23 cellular contexts compared by ENCODE assay signal in the genomic region with DNA sequence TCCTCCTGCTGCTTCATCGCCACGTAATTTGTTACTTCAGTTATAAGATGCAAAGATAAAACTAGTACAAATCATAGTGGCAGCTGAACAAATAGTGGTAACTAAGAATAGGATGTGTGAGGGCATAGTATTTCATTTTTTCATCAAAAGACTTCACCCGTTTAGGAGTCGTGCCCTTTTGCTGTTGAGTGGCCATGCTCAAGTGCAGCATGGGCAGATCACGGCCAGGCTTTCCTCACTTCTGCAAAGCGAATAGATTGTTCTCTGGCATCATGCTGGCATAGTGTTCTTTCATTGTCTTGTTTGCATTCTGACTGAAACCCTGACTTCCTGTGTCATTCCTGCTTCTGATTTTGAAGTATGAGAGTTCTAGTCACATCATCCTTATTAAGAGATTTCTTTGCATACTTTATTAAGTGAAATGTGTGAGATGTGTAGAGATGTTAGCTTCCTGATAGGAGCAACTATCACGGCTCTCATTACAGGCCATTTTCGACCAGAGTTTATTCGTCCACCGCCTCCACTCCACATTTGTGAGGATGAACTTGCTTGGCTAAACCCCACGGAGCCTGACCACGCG. TPM values are rescaled to one million over a fixed set of nuclear protein-coding genes. Genes with fewer than 3 reads are reported as not detected.
A peak's percentile ranks its signal among the peaks of the same experiment; 100 is the strongest.
DNase-seq lines count a peak whose midpoint lies in the region; ATAC-seq, FAIRE-seq and TF ChIP-seq lines count a peak whose summit lies in the region.
"Had no signal": no experiment of that assay in that cellular context is flagged by ENCODE, and none has a peak within 500 bp of the region (broad histone marks: within the 10 kb centered on the region; RNA-seq: fewer than 3 reads in every experiment).

No MANE protein-coding gene starts in this region.

- peaks cover 40% of the 10 kb centered on the region for H3K4me1 Mint-ChIP-seq in activated T-cell treated with anti-CD3 and anti-CD28 coated beads, Interleukin-2, amount 50 U/mL, for 4 hours (ENCODE audit: low read depth)
- H3K4me1 Mint-ChIP-seq in T-helper 17 cell, result peaks cover 21% of the 10 kb centered on the region

- H3K9ac ChIP-seq in endothelial cell of umbilical vein (replicated peaks; ENCODE audit: extremely low read depth, insufficient read depth, low read length), result no peak overlapping the region

- no peaks in the 10 kb centered on the region for H4K20me1 ChIP-seq in endothelial cell of umbilical vein (replicated peaks; ENCODE audit: control insufficient read depth, extremely low read depth, insufficient read depth, low read length)

- H3K4me3 ChIP-seq in endothelial cell of umbilical vein (replicated peaks in 1 of 3; ENCODE audit: insufficient read depth in 1 of 3, low read depth in 1 of 3, low read length in 3 of 3), result no peak overlapping the region
- H3K4me3 ChIP-seq: body of pancreas, coronary artery, gastroesophageal sphincter, upper lobe of right lung had no signal

- H3K4me1 ChIP-seq in endothelial cell of umbilical vein (ENCODE audit: control insufficient read depth, extremely low read depth, insufficient read depth, low read length), result no peaks in the 10 kb centered on the region
- H3K4me1 ChIP-seq: gastroesophageal sphincter, upper lobe of right lung had no signal

- no peak for TF ChIP-seq CTCF in endothelial cell of umbilical vein (IDR thresholded peaks at IDR 0.05; ENCODE audit: extremely low read depth in 1 of 2, insufficient read depth in 1 of 2, low read depth in 1 of 2, low read length in 2 of 2)

- in situ Hi-C loops in KBM-7 (cut with MboI; ENCODE audit: low pct_unique_long_range_greater_than_20kb, low sequenced_read_pairs), result no loop called here

- H3K27me3 ChIP-seq in endothelial cell of umbilical vein (ENCODE audit: control insufficient read depth in 2 of 2, insufficient read depth in 2 of 2, low read length in 2 of 2), result no peaks in the 10 kb centered on the region
- H3K27me3 ChIP-seq: body of pancreas, gastroesophageal sphincter, upper lobe of right lung had no signal

- H3K4me3 Mint-ChIP-seq in activated T-cell treated with anti-CD3 and anti-CD28 coated beads, Interleukin-2, amount 50 U/mL, for 4 hours, result peak overlapping the region; percentile 11
- no peak overlapping the region for H3K4me3 Mint-ChIP-seq in T-helper 17 cell
- H3K4me3 Mint-ChIP-seq: activated naive CD4-positive, alpha-beta T cell treated with anti-CD3 and anti-CD28 coated beads, Interleukin-2, amount 10 ng/mL, durations not matched to agents 7 days and 5 days; CD14-positive monocyte; stimulated activated naive CD8-positive, alpha-beta T cell treated with anti-CD3 and anti-CD28 coated beads, Interleukin-15, amount 100 ng/mL, for 72 hours had no signal

- no peak overlapping the region for H2AFZ ChIP-seq in endothelial cell of umbilical vein (ENCODE audit: low read depth, low read length)

- peak in 1 of 2 donors; percentile 30 for ATAC-seq in activated T-cell treated with anti-CD3 and anti-CD28 coated beads, Interleukin-2, amount 50 U/mL, for 4 hours
- no peak for ATAC-seq in T-helper 17 cell
- ATAC-seq in GM18867 (IDR thresholded peaks at IDR 0.05; ENCODE audit: unreplicated experiment), result no peak
- ATAC-seq: body of pancreas; gastroesophageal sphincter; left colon; sciatic nerve; stimulated activated naive CD8-positive, alpha-beta T cell treated with anti-CD3 and anti-CD28 coated beads, Interleukin-15, amount 100 ng/mL, for 72 hours; upper lobe of right lung had no signal

- dilution Hi-C loops in endothelial cell of umbilical vein (cut with MboI; ENCODE audit: extremely low pct_ligation_motif_present, low sequenced_read_pairs), result no loop called here

- H3K27ac ChIP-seq in endothelial cell of umbilical vein (ENCODE audit: insufficient read depth, low read depth, low read length), result no peak overlapping the region
- H3K27ac ChIP-seq: body of pancreas, coronary artery, gastroesophageal sphincter, upper lobe of right lung had no signal

- no peak for TF ChIP-seq POLR2A in endothelial cell of umbilical vein (IDR thresholded peaks at IDR 0.05; ENCODE audit: low read depth, low read length)

- no peak overlapping the region for H3K4me2 ChIP-seq in endothelial cell of umbilical vein (ENCODE audit: insufficient read depth, low read length)

- H3K36me3 Mint-ChIP-seq in activated T-cell treated with anti-CD3 and anti-CD28 coated beads, Interleukin-2, amount 50 U/mL, for 4 hours (ENCODE audit: insufficient read depth), result peaks cover 37% of the 10 kb centered on the region
- H3K36me3 Mint-ChIP-seq in T-helper 17 cell (ENCODE audit: low read depth), result peaks cover 2% of the 10 kb centered on the region

- peak overlapping the region; percentile 72 for H3K27ac Mint-ChIP-seq in T-helper 17 cell

- no peaks in the 10 kb centered on the region for H3K27me3 Mint-ChIP-seq in activated T-cell treated with anti-CD3 and anti-CD28 coated beads, Interleukin-2, amount 50 U/mL, for 4 hours (ENCODE audit: low read depth)
- H3K27me3 Mint-ChIP-seq in T-helper 17 cell, result no peaks in the 10 kb centered on the region
- H3K27me3 Mint-ChIP-seq: activated naive CD4-positive, alpha-beta T cell treated with anti-CD3 and anti-CD28 coated beads, Interleukin-2, amount 10 ng/mL, durations not matched to agents 7 days and 5 days; stimulated activated naive CD8-positive, alpha-beta T cell treated with anti-CD3 and anti-CD28 coated beads, Interleukin-15, amount 100 ng/mL, for 72 hours had no signal

- H3K36me3 ChIP-seq in endothelial cell of umbilical vein (ENCODE audit: control insufficient read depth in 2 of 2, extremely low read depth in 1 of 2, insufficient read depth in 2 of 2, low read length in 2 of 2), result peaks cover 8 to 12% of the 10 kb centered on the region in 2 experiments

- FAIRE-seq in endothelial cell of umbilical vein (lab: Jason Lieb, UNC), result no peak

- no peaks in the 10 kb centered on the region for H3K9me3 Mint-ChIP-seq in activated T-cell treated with anti-CD3 and anti-CD28 coated beads, Interleukin-2, amount 50 U/mL, for 4 hours
- H3K9me3 Mint-ChIP-seq: activated naive CD4-positive, alpha-beta T cell treated with anti-CD3 and anti-CD28 coated beads, Interleukin-2, amount 10 ng/mL, durations not matched to agents 7 days and 5 days; CD14-positive monocyte; stimulated activated naive CD8-positive, alpha-beta T cell treated with anti-CD3 and anti-CD28 coated beads, Interleukin-15, amount 100 ng/mL, for 72 hours had no signal

- intact Hi-C loops in endothelial cell of umbilical vein (cut with micrococcal nuclease), result no loop called here

- H3K9me1 ChIP-seq in endothelial cell of umbilical vein (replicated peaks; ENCODE audit: control insufficient read depth, extremely low read depth, insufficient read depth, low read length), result no peaks in the 10 kb centered on the region

- POLR2A ChIA-PET in endothelial cell of umbilical vein (lab: Charles Lee), result no interaction called here

- H3K9me3 ChIP-seq in T-helper 17 cell (ENCODE audit: control insufficient read depth, low read length, poor library complexity, severe bottlenecking) (no peaks in the 10 kb centered on the region), endothelial cell of umbilical vein (replicated peaks; ENCODE audit: control insufficient read depth, insufficient read depth, low read length) (no peaks in the 10 kb centered on the region)
- H3K9me3 ChIP-seq: body of pancreas, gastroesophageal sphincter, upper lobe of right lung had no signal

- H3K79me2 ChIP-seq in endothelial cell of umbilical vein (ENCODE audit: control insufficient read depth, insufficient read depth, low read length), result peaks cover 1% of the 10 kb centered on the region

- CTCF ChIA-PET in endothelial cell of umbilical vein (lab: Charles Lee), result no interaction called here

- no peak for DNase-seq in activated T-cell treated with anti-CD3 and anti-CD28 coated beads, Interleukin-2, amount 50 U/mL, for 4 hours
- no peak for DNase-seq in activated T-cell treated with anti-CD3 and anti-CD28 coated beads, Interleukin-2, amount 50 U/mL, for 48 hours
- DNase-seq in T-helper 17 cell (no peak), endothelial cell of umbilical vein (ENCODE audit: low read depth, low spot score) (peak; percentile 41), pons (ENCODE audit: low spot score) (peak; percentile 33), KBM-7 (no peak), RPMI8226 (no peak)
- DNase-seq: ACHN; activated naive CD4-positive, alpha-beta T cell treated with anti-CD3 and anti-CD28 coated beads, Interleukin-2, amount 10 ng/mL, durations not matched to agents 7 days and 5 days; body of pancreas; DND-41; GOT3; left colon; NCI-H1417 treated with DMSO at 0.1 percent for 48 hours; nucleus accumbens; stimulated activated naive CD8-positive, alpha-beta T cell treated with anti-CD3 and anti-CD28 coated beads, Interleukin-15, amount 100 ng/mL, for 72 hours; SW 1271; upper lobe of right lung had no signal

- BruUV-seq in endothelial cell of umbilical vein (replicated peaks; lab: Mats Ljungman, UMichigan), result no TSS peak

TF ChIP-seq in endothelial cell of umbilical vein, 7 proteins besides CTCF, POLR2A, EP300 and RAD21 (continues in another document):
- TF ChIP-seq JUN (IDR thresholded peaks at IDR 0.05; ENCODE audit: borderline replicate concordance, insufficient read depth, insufficient read length, low read depth) (no peak), EZH2 (IDR thresholded peaks at IDR 0.05; ENCODE audit: borderline replicate concordance, low read depth, low read length, severe bottlenecking) (no peak)

RNA-seq across cellular contexts. Expression of gene CNOT11, which starts 11.8 kb away (rescaled TPM):
- 10 to 100 TPM; 59.9 to 64.4 (median 61.2) TPM for total RNA-seq in activated T-cell treated with anti-CD3 and anti-CD28 coated beads, Interleukin-2, amount 50 U/mL, for 4 hours
- total RNA-seq in T-helper 17 cell (10 to 100 TPM; 48.3 to 48.5 TPM), endothelial cell of umbilical vein (44.3 and 47.7 TPM in 2 replicates)
- polyA plus RNA-seq in endothelial cell of umbilical vein, result 34.6 and 40.5 TPM in 2 replicates
- 56.4 and 57.3 TPM in 2 replicates for polyA plus RNA-seq in endothelial cell of umbilical vein (2011; cell fraction: cytosol; rRNA removed)
- 83.5 and 83.9 TPM in 2 replicates for polyA plus RNA-seq in endothelial cell of umbilical vein (2011; cell fraction: nucleus; rRNA removed)
- polyA plus RNA-seq in endothelial cell of umbilical vein (2012), result 38.0 and 47.8 TPM in 2 replicates
- polyA minus RNA-seq in endothelial cell of umbilical vein, result 54.1 and 55.4 TPM in 2 replicates
- polyA minus RNA-seq in endothelial cell of umbilical vein (2011; cell fraction: cytosol; rRNA and poly(A)+ RNA removed), result 30.9 TPM
- polyA minus RNA-seq in endothelial cell of umbilical vein (2011; cell fraction: nucleus; rRNA and poly(A)+ RNA removed), result 18.5 and 32.4 TPM in 2 replicates

RNA-seq across cellular contexts. Expression of gene RNF149, which starts 44.1 kb away (rescaled TPM):
- total RNA-seq in activated T-cell treated with anti-CD3 and anti-CD28 coated beads, Interleukin-2, amount 50 U/mL, for 4 hours, result 10 to 100 TPM; 27.3 to 33.3 (median 27.3) TPM
- total RNA-seq in T-helper 17 cell (100 to 1,000 TPM; 180 to 185 TPM), endothelial cell of umbilical vein (57.6 and 66.6 TPM in 2 replicates)
- polyA plus RNA-seq in endothelial cell of umbilical vein, result 28.1 and 31.3 TPM in 2 replicates
- polyA plus RNA-seq in endothelial cell of umbilical vein (2011; cell fraction: cytosol; rRNA removed), result 21.3 and 21.8 TPM in 2 replicates
- polyA plus RNA-seq in endothelial cell of umbilical vein (2011; cell fraction: nucleus; rRNA removed), result 60.8 and 88.5 TPM in 2 replicates
- 54.0 and 89.3 TPM in 2 replicates for polyA plus RNA-seq in endothelial cell of umbilical vein (2012)
- polyA minus RNA-seq in endothelial cell of umbilical vein, result 36.7 and 51.1 TPM in 2 replicates
- 26.3 TPM for polyA minus RNA-seq in endothelial cell of umbilical vein (2011; cell fraction: cytosol; rRNA and poly(A)+ RNA removed)
- 62.8 and 73.1 TPM in 2 replicates for polyA minus RNA-seq in endothelial cell of umbilical vein (2011; cell fraction: nucleus; rRNA and poly(A)+ RNA removed)

Comparison
In these comparisons a context has a peak if more than half of its experiments do, and no peak if none do; other contexts are left out.
1. DNase-seq: peak in endothelial cell of umbilical vein (single experiment) and pons (single experiment); none in activated T-cell treated with anti-CD3 and anti-CD28 coated beads, Interleukin-2, amount 50 U/mL, for 4 hours (single experiment), activated T-cell treated with anti-CD3 and anti-CD28 coated beads, Interleukin-2, amount 50 U/mL, for 48 hours (0 of 2), T-helper 17 cell (0 of 3), KBM-7 (single experiment) and RPMI8226 (single experiment).